2 cellular contexts compared by ENCODE assay signal in the genomic region with DNA sequence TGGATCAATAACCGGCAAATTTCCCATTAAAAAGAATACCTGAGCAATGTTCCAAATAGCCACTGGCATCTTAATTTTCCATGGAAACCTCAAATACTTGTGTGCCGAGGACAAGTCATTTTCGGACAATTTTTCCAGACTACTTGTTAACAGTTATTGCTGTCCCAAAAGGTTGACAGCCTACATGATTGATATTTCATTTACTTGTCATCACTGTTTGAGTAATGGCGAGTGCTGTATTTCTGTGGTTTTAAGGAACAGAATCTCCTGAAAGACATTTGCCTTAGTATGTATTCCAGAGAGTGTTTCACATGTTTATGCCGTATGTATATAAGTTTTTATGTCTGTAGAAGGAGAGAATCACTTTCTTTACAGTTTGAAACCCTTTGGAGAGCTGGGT.
TF ChIP-seq lines count a peak whose summit lies in the region.

No MANE protein-coding gene starts in this region.

TF ChIP-seq in HEK293, 187 proteins besides CTCF, POLR2A, EP300 and RAD21 (continued from another document and continues in another):
- TF ChIP-seq, protein P1, sequence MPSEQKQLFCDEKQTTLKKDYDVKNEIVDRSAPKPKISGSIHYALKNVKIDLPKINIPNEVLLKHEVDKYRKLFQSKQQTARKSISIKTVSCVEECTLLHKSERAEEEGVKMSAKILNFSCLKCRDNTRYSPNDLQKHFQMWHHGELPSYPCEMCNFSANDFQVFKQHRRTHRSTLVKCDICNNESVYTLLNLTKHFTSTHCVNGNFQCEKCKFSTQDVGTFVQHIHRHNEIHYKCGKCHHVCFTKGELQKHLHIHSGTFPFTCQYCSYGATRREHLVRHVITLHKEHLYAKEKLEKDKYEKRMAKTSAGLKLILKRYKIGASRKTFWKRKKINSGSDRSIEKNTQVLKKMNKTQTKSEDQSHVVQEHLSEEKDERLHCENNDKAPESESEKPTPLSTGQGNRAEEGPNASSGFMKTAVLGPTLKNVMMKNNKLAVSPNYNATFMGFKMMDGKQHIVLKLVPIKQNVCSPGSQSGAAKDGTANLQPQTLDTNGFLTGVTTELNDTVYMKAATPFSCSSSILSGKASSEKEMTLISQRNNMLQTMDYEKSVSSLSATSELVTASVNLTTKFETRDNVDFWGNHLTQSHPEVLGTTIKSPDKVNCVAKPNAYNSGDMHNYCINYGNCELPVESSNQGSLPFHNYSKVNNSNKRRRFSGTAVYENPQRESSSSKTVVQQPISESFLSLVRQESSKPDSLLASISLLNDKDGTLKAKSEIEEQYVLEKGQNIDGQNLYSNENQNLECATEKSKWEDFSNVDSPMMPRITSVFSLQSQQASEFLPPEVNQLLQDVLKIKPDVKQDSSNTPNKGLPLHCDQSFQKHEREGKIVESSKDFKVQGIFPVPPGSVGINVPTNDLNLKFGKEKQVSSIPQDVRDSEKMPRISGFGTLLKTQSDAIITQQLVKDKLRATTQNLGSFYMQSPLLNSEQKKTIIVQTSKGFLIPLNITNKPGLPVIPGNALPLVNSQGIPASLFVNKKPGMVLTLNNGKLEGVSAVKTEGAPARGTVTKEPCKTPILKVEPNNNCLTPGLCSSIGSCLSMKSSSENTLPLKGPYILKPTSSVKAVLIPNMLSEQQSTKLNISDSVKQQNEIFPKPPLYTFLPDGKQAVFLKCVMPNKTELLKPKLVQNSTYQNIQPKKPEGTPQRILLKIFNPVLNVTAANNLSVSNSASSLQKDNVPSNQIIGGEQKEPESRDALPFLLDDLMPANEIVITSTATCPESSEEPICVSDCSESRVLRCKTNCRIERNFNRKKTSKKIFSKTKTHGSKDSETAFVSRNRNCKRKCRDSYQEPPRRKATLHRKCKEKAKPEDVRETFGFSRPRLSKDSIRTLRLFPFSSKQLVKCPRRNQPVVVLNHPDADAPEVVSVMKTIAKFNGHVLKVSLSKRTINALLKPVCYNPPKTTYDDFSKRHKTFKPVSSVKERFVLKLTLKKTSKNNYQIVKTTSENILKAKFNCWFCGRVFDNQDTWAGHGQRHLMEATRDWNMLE (tag by site-specific recombination; conservative IDR thresholded peaks at IDR 0.05; ENCODE audit: low read depth), result no peak
- TF ChIP-seq ZNF394 (tag by site-specific recombination; IDR thresholded peaks at IDR 0.05; ENCODE audit: borderline replicate concordance) (no peak), IKZF3 (tag by site-specific recombination; IDR thresholded peaks at IDR 0.05) (peak; percentile 71), SCRT1 (tag by site-specific recombination; IDR thresholded peaks at IDR 0.05; ENCODE audit: borderline replicate concordance) (no peak), YY1 (tag by site-specific recombination; IDR thresholded peaks at IDR 0.05) (no peak), ZNF558 (tag by site-specific recombination; IDR thresholded peaks at IDR 0.05) (no peak), ZNF10 (tag by site-specific recombination; IDR thresholded peaks at IDR 0.05) (no peak), ZFP3 (tag by site-specific recombination; IDR thresholded peaks at IDR 0.05; ENCODE audit: low read depth) (no peak), ZNF266 (tag by site-specific recombination; IDR thresholded peaks at IDR 0.05; ENCODE audit: low read depth) (no peak), ZNF548 (tag by site-specific recombination; IDR thresholded peaks at IDR 0.05) (no peak), ZNF560 (tag by site-specific recombination; IDR thresholded peaks at IDR 0.05; ENCODE audit: borderline replicate concordance) (no peak), ZNF19 (tag by site-specific recombination; IDR thresholded peaks at IDR 0.05; ENCODE audit: low read depth) (no peak), ZNF561 (tag by site-specific recombination; IDR thresholded peaks at IDR 0.05; ENCODE audit: borderline replicate concordance) (peak; percentile 49; the same call in 1 of the 2 replicates)
- TF ChIP-seq, protein P2, sequence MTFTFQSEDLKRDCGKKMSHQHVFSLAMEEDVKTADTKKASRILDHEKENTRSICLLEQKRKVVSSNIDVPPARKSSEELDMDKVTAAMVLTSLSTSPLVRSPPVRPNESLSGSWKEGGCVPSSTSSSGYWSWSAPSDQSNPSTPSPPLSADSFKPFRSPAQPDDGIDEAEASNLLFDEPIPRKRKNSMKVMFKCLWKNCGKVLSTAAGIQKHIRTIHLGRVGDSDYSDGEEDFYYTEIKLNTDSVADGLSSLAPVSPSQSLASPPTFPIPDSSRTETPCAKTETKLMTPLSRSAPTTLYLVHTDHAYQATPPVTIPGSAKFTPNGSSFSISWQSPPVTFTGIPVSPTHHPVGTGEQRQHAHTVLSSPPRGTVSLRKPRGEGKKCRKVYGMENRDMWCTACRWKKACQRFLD (tag by site-specific recombination; IDR thresholded peaks at IDR 0.05), result no peak
- TF ChIP-seq, protein P3, sequence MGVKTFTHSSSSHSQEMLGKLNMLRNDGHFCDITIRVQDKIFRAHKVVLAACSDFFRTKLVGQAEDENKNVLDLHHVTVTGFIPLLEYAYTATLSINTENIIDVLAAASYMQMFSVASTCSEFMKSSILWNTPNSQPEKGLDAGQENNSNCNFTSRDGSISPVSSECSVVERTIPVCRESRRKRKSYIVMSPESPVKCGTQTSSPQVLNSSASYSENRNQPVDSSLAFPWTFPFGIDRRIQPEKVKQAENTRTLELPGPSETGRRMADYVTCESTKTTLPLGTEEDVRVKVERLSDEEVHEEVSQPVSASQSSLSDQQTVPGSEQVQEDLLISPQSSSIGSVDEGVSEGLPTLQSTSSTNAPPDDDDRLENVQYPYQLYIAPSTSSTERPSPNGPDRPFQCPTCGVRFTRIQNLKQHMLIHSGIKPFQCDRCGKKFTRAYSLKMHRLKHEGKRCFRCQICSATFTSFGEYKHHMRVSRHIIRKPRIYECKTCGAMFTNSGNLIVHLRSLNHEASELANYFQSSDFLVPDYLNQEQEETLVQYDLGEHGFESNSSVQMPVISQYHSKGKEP (tag by site-specific recombination; IDR thresholded peaks at IDR 0.05), result peak; percentile 59
- TF ChIP-seq, protein P4, sequence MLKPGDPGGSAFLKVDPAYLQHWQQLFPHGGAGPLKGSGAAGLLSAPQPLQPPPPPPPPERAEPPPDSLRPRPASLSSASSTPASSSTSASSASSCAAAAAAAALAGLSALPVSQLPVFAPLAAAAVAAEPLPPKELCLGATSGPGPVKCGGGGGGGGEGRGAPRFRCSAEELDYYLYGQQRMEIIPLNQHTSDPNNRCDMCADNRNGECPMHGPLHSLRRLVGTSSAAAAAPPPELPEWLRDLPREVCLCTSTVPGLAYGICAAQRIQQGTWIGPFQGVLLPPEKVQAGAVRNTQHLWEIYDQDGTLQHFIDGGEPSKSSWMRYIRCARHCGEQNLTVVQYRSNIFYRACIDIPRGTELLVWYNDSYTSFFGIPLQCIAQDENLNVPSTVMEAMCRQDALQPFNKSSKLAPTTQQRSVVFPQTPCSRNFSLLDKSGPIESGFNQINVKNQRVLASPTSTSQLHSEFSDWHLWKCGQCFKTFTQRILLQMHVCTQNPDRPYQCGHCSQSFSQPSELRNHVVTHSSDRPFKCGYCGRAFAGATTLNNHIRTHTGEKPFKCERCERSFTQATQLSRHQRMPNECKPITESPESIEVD (tag by site-specific recombination; IDR thresholded peaks at IDR 0.05), result peak; percentile 90

TF ChIP-seq in K562, 482 proteins besides CTCF, POLR2A, EP300 and RAD21 (continued from another document and continues in another):
- TF ChIP-seq, protein P5, sequence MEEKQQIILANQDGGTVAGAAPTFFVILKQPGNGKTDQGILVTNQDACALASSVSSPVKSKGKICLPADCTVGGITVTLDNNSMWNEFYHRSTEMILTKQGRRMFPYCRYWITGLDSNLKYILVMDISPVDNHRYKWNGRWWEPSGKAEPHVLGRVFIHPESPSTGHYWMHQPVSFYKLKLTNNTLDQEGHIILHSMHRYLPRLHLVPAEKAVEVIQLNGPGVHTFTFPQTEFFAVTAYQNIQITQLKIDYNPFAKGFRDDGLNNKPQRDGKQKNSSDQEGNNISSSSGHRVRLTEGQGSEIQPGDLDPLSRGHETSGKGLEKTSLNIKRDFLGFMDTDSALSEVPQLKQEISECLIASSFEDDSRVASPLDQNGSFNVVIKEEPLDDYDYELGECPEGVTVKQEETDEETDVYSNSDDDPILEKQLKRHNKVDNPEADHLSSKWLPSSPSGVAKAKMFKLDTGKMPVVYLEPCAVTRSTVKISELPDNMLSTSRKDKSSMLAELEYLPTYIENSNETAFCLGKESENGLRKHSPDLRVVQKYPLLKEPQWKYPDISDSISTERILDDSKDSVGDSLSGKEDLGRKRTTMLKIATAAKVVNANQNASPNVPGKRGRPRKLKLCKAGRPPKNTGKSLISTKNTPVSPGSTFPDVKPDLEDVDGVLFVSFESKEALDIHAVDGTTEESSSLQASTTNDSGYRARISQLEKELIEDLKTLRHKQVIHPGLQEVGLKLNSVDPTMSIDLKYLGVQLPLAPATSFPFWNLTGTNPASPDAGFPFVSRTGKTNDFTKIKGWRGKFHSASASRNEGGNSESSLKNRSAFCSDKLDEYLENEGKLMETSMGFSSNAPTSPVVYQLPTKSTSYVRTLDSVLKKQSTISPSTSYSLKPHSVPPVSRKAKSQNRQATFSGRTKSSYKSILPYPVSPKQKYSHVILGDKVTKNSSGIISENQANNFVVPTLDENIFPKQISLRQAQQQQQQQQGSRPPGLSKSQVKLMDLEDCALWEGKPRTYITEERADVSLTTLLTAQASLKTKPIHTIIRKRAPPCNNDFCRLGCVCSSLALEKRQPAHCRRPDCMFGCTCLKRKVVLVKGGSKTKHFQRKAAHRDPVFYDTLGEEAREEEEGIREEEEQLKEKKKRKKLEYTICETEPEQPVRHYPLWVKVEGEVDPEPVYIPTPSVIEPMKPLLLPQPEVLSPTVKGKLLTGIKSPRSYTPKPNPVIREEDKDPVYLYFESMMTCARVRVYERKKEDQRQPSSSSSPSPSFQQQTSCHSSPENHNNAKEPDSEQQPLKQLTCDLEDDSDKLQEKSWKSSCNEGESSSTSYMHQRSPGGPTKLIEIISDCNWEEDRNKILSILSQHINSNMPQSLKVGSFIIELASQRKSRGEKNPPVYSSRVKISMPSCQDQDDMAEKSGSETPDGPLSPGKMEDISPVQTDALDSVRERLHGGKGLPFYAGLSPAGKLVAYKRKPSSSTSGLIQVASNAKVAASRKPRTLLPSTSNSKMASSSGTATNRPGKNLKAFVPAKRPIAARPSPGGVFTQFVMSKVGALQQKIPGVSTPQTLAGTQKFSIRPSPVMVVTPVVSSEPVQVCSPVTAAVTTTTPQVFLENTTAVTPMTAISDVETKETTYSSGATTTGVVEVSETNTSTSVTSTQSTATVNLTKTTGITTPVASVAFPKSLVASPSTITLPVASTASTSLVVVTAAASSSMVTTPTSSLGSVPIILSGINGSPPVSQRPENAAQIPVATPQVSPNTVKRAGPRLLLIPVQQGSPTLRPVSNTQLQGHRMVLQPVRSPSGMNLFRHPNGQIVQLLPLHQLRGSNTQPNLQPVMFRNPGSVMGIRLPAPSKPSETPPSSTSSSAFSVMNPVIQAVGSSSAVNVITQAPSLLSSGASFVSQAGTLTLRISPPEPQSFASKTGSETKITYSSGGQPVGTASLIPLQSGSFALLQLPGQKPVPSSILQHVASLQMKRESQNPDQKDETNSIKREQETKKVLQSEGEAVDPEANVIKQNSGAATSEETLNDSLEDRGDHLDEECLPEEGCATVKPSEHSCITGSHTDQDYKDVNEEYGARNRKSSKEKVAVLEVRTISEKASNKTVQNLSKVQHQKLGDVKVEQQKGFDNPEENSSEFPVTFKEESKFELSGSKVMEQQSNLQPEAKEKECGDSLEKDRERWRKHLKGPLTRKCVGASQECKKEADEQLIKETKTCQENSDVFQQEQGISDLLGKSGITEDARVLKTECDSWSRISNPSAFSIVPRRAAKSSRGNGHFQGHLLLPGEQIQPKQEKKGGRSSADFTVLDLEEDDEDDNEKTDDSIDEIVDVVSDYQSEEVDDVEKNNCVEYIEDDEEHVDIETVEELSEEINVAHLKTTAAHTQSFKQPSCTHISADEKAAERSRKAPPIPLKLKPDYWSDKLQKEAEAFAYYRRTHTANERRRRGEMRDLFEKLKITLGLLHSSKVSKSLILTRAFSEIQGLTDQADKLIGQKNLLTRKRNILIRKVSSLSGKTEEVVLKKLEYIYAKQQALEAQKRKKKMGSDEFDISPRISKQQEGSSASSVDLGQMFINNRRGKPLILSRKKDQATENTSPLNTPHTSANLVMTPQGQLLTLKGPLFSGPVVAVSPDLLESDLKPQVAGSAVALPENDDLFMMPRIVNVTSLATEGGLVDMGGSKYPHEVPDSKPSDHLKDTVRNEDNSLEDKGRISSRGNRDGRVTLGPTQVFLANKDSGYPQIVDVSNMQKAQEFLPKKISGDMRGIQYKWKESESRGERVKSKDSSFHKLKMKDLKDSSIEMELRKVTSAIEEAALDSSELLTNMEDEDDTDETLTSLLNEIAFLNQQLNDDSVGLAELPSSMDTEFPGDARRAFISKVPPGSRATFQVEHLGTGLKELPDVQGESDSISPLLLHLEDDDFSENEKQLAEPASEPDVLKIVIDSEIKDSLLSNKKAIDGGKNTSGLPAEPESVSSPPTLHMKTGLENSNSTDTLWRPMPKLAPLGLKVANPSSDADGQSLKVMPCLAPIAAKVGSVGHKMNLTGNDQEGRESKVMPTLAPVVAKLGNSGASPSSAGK (IDR thresholded peaks at IDR 0.05), result no peak
- TF ChIP-seq TAF1 (IDR thresholded peaks at IDR 0.05; ENCODE audit: control insufficient read depth, extremely low read depth, insufficient read depth, low read length, severe bottlenecking) (no peak), RBFOX2 (IDR thresholded peaks at IDR 0.05; ENCODE audit: low read depth, low read length) (no peak), RCOR1 (IDR thresholded peaks at IDR 0.05; ENCODE audit: borderline replicate concordance in 1 of 2, low read depth in 2 of 2, low read length in 2 of 2) (no peak), LEF1 (IDR thresholded peaks at IDR 0.05) (peak; percentile 69; the same call in 1 of the 2 replicates), ZNF124 (CRISPR knock-in tag; IDR thresholded peaks at IDR 0.05) (no peak), MYBL2 (IDR thresholded peaks at IDR 0.05; ENCODE audit: low read depth) (no peak), MYBL2 (CRISPR knock-in tag; IDR thresholded peaks at IDR 0.05; ENCODE audit: borderline replicate concordance) (no peak), ARID2 (IDR thresholded peaks at IDR 0.05) (no peak), MEIS2 (IDR thresholded peaks at IDR 0.05; ENCODE audit: partially characterized antibody) (peak; percentile 98)
- TF ChIP-seq, protein P6, sequence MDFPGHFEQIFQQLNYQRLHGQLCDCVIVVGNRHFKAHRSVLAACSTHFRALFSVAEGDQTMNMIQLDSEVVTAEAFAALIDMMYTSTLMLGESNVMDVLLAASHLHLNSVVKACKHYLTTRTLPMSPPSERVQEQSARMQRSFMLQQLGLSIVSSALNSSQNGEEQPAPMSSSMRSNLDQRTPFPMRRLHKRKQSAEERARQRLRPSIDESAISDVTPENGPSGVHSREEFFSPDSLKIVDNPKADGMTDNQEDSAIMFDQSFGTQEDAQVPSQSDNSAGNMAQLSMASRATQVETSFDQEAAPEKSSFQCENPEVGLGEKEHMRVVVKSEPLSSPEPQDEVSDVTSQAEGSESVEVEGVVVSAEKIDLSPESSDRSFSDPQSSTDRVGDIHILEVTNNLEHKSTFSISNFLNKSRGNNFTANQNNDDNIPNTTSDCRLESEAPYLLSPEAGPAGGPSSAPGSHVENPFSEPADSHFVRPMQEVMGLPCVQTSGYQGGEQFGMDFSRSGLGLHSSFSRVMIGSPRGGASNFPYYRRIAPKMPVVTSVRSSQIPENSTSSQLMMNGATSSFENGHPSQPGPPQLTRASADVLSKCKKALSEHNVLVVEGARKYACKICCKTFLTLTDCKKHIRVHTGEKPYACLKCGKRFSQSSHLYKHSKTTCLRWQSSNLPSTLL (IDR thresholded peaks at IDR 0.05), result no peak
